21 cellular contexts compared by ENCODE assay signal in the genomic region with DNA sequence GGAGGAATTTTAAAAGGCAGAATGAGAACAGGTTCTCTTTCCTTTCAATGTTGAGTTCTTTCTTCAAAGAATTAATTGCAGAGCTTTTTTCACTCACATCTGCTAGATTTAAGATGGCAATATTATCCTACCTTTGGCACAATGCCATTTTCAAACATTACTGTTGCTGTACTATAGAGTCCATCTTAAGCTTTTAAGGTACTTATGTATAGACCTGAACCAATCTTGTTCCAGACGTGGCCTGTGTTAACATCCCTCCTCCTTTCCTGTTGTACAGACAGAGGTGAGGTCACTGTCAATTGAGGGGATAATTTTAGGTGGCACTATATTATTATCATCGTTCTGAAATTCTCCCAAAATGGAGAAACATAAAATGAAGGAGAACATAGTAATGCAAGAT. TPM values are rescaled to one million over a fixed set of nuclear protein-coding genes. Genes with fewer than 3 reads are reported as not detected.
DNase-seq lines count a peak whose midpoint lies in the region; ATAC-seq and TF ChIP-seq lines count a peak whose summit lies in the region.
"Had no signal": no experiment of that assay in that cellular context is flagged by ENCODE, and none has a peak within 500 bp of the region (broad histone marks: within the 10 kb centered on the region; RNA-seq: fewer than 3 reads in every experiment).

No MANE protein-coding gene starts in this region.

- H3K36me3 ChIP-seq in left ventricle myocardium inferior (no peaks in the 10 kb centered on the region), SJCRH30 (no peaks in the 10 kb centered on the region)

- no peak overlapping the region for H3K4me3 ChIP-seq in left ventricle myocardium inferior
- no peak overlapping the region for H3K4me3 ChIP-seq in SJCRH30

- no peaks in the 10 kb centered on the region for H3K9me3 ChIP-seq in left ventricle myocardium inferior (replicated peaks)
- no peaks in the 10 kb centered on the region for H3K9me3 ChIP-seq in SJCRH30 (replicated peaks)

- no peak for TF ChIP-seq CTCF in left ventricle myocardium inferior (IDR thresholded peaks at IDR 0.05; ENCODE audit: borderline replicate concordance)

- H3K4me1 ChIP-seq in left ventricle myocardium inferior (peaks cover 27% of the 10 kb centered on the region), SJCRH30 (peaks cover 21% of the 10 kb centered on the region)

- DNase-seq in left ventricle myocardium inferior = no peak
- no peak for DNase-seq in Right ventricle myocardium inferior (ENCODE audit: missing footprints)
- DNase-seq in NCI-H2171 treated with DMSO at 0.1 percent for 48 hours (lab: John Stamatoyannopoulos, UW) = peak; percentile 66
- DNase-seq in SJCRH30 = peak; percentile 13 to 56
- no peak for DNase-seq in kidney glomerular epithelial cell (lab: John Stamatoyannopoulos, UW)
- DNase-seq in DMS53 (lab: John Stamatoyannopoulos, UW) = no peak
- DNase-seq: ACHN; Calu3; CD4-positive, alpha-beta T cell; HFFc6; KG1; NCI-H1092; NCI-H187 treated with DMSO at 0.1 percent for 48 hours; NCI-H226; NCI-H774; OCI-M1; RPMI8226 had no signal

- H3K27me3 ChIP-seq in left ventricle myocardium inferior (ENCODE audit: low read depth) (no peaks in the 10 kb centered on the region), SJCRH30 (no peaks in the 10 kb centered on the region)

- intact Hi-C loops in left ventricle myocardium inferior (cut with micrococcal nuclease) = no loop called here
- intact Hi-C loops in Right ventricle myocardium inferior (cut with DNase I) = loop anchor here (5.0 kb wide), 1 partner anchor 55 kb away; a partner anchor contains a TSS

- H3K27ac ChIP-seq in left ventricle myocardium inferior (replicated peaks) = peak overlapping the region; percentile 68
- H3K27ac ChIP-seq in SJCRH30 = peak overlapping the region; percentile 13; the same call in 1 of the 2 replicates

- no peak for ATAC-seq in Right ventricle myocardium inferior
- no peak for ATAC-seq in HG03520 (IDR thresholded peaks at IDR 0.05; ENCODE audit: unreplicated experiment)

RNA-seq across cellular contexts. Expression of a gene that starts 53.0 kb away (rescaled TPM):
- total RNA-seq in left ventricle myocardium inferior = 843 TPM
- total RNA-seq in Right ventricle myocardium inferior = 748 TPM
- 1.5 and 1.6 TPM in 2 replicates for total RNA-seq in SJCRH30 (2014; rRNA removed; shearing (Covaris generic))
- total RNA-seq: B cell; Calu3; CD4-positive, alpha-beta T cell; H4; M059J had no signal

Comparison
In these comparisons a context has a peak if more than half of its experiments do, and no peak if none do; other contexts are left out.
1. DNase-seq: peak in NCI-H2171 treated with DMSO at 0.1 percent for 48 hours (single experiment) and SJCRH30 (2 of 2); none in left ventricle myocardium inferior (single experiment), Right ventricle myocardium inferior (single experiment), kidney glomerular epithelial cell (single experiment) and DMS53 (single experiment).
2. RNA of a gene that starts 53.0 kb away (total RNA-seq): 843 TPM in left ventricle myocardium inferior (single experiment) and 748 TPM in Right ventricle myocardium inferior (single experiment); 1.5 to 1.6 TPM in SJCRH30; every median in the first group is over 100 times any median in the second.